7 cellular contexts compared by ENCODE assay signal in genomic region chr12:14366211-14366762, GRCh38. TPM values are rescaled to one million over a fixed set of nuclear protein-coding genes. Genes with fewer than 3 reads are reported as not detected.
DNase-seq lines count a peak whose midpoint lies in the region; ATAC-seq, FAIRE-seq and TF ChIP-seq lines count a peak whose summit lies in the region.

No MANE protein-coding gene starts in this region.

- H3K4me1 ChIP-seq in GM12878 (ENCODE audit: control insufficient read depth, insufficient read depth, low read length) (peaks cover 12% of the 10 kb centered on the region), tibial artery (peaks cover 0 to 20% (median 2%) of the 10 kb centered on the region in 4 donors)

- no peak for DNase-seq in GM10248 (ENCODE audit: extremely low spot score)
- peak; percentile 41 for DNase-seq in MV-4-11 (lab: John Stamatoyannopoulos, UW)
- DNase-seq in GM12878 (ENCODE audit: low read depth, low spot score): no peak
- no peak for DNase-seq in left colon
- no peak for DNase-seq in tibial artery
- no peak for DNase-seq in kidney tubule cell (ENCODE audit: low spot score)

- peak overlapping the region; percentile 56 for H3K4me2 ChIP-seq in GM12878 (ENCODE audit: control insufficient read depth, insufficient read depth)

- no TSS peak for BruUV-seq in GM12878 (replicated peaks; lab: Mats Ljungman, UMichigan)

- H3K27me3 ChIP-seq in GM12878 (replicated peaks in 1 of 2; ENCODE audit: control insufficient read depth in 2 of 2, insufficient read depth in 2 of 2, low read length in 1 of 2): no peaks in the 10 kb centered on the region
- H3K27me3 ChIP-seq in tibial artery: no peaks in the 10 kb centered on the region

- peak; percentile 52 for TF ChIP-seq RAD21 in GM12878 (IDR thresholded peaks at IDR 0.05; ENCODE audit: insufficient read depth, low read depth, low read length)

- intact Hi-C loops in GM12878 (cut with micrococcal nuclease; ENCODE audit: unreplicated experiment): loop anchor here (2.0 to 10.0 kb wide), 4 partner anchors 29 to 406 kb away; a partner anchor contains a TSS
- intact Hi-C loops in left colon (cut with DNase I, micrococcal nuclease): loop anchor here (2.0 to 10.0 kb wide), 2 partner anchors 101 to 107 kb away; no protein-coding TSS in a partner anchor
- intact Hi-C loops in tibial artery (cut with DNase I; ENCODE audit: low total_unique reads): no loop called here

- TF ChIP-seq EP300 in GM12878 (IDR thresholded peaks at IDR 0.05; ENCODE audit: borderline replicate concordance in 1 of 2, control insufficient read depth in 1 of 2, low read depth in 2 of 2, low read length in 2 of 2): no peak

- RAD21 ChIA-PET in GM12878 (lab: Charles Lee; ENCODE audit: unreplicated experiment): interaction anchor here (0.9 to 2.7 kb wide), 25 partner anchors 10 to 180 kb away, joined by 3 to 70 read pairs (median 5); no protein-coding TSS in a partner anchor

- H3K9me3 ChIP-seq in GM12878 (replicated peaks; ENCODE audit: control insufficient read depth, insufficient read depth, low read length): peaks cover 20% of the 10 kb centered on the region; the same call in 2 of the 3 replicates
- H3K9me3 ChIP-seq in tibial artery: no peaks in the 10 kb centered on the region

- peaks cover 49% of the 10 kb centered on the region for H3K79me2 ChIP-seq in GM12878 (ENCODE audit: control insufficient read depth, insufficient read depth, low read length)

- H3K9ac ChIP-seq in GM12878 (ENCODE audit: control insufficient read depth, insufficient read depth, low read length): peak overlapping the region; percentile 78

- no peaks in the 10 kb centered on the region for H3K36me3 ChIP-seq in GM12878 (ENCODE audit: control insufficient read depth in 2 of 2, insufficient read depth in 2 of 2, low read length in 1 of 2)
- no peaks in the 10 kb centered on the region for H3K36me3 ChIP-seq in tibial artery

- TF ChIP-seq CTCF in GM10248 (IDR thresholded peaks at IDR 0.05; ENCODE audit: control extremely low read depth, extremely low read depth, low read depth, missing control alignments): peak; percentile 37
- peak; percentile 18 to 45 (median 41); a peak in 2 of 6 replicates for TF ChIP-seq CTCF in GM12878 (IDR thresholded peaks at IDR 0.05 in 2 of 3, conservative IDR thresholded peaks at IDR 0.05 in 1 of 3; ENCODE audit: control insufficient read depth in 2 of 3, extremely low read depth in 1 of 3, insufficient read depth in 1 of 3, low read depth in 3 of 3, low read length in 3 of 3)
- peak; percentile 16 to 29 for TF ChIP-seq CTCF in tibial artery (IDR thresholded peaks at IDR 0.05)

- FAIRE-seq in GM12878 (lab: Jason Lieb, UNC): peak; percentile 31

- WGBS in GM12878 (ENCODE audit: insufficient coverage, insufficient replicate concordance, low lambda C conversion rate, missing lambda C conversion rate): 0% methylated on average over 5 of the region's 5 CpGs

- CTCF ChIA-PET in GM10248 (lab: Yijun Ruan, JAX) (interaction anchor here (0.8 to 2.4 kb wide), 18 partner anchors 12 to 144 kb away, joined by 3 to 11 read pairs (median 4); no protein-coding TSS in a partner anchor), GM12878 (lab: Yijun Ruan, JAX) (interaction anchor here (0.6 to 3.0 kb wide), 27 partner anchors 8 to 253 kb away, joined by 3 to 29 read pairs (median 4); no protein-coding TSS in a partner anchor)

- in situ Hi-C loops in GM12878 (cut with MboI): loop anchor here (5.0 kb wide), 2 partner anchors 124 to 251 kb away; no protein-coding TSS in a partner anchor

- H3K27ac ChIP-seq in GM12878 (ENCODE audit: control insufficient read depth, insufficient read depth) (peak overlapping the region; percentile 89), tibial artery (peak overlapping the region; percentile 90 to 92)

- TF ChIP-seq POLR2A in GM12878 (IDR thresholded peaks at IDR 0.05; ENCODE audit: low read depth, low read length): no peak

- no peaks in the 10 kb centered on the region for H4K20me1 ChIP-seq in GM12878 (ENCODE audit: control insufficient read depth, insufficient read depth)

- H3K4me3 ChIP-seq in GM12878 (peak overlapping the region; percentile 59), tibial artery (peak overlapping the region; percentile 65 to 71)

- ATAC-seq in GM12878: no peak
- peak; percentile 25 for ATAC-seq in left colon
- ATAC-seq in GM18867 (IDR thresholded peaks at IDR 0.05; ENCODE audit: unreplicated experiment): no peak

- SMC1A ChIA-PET in GM12878 (lab: Charles Lee; ENCODE audit: uncharacterized antibody, unreplicated experiment): interaction anchor here (0.8 to 3.9 kb wide), 25 partner anchors 20 to 1388 kb away, joined by 3 to 64 read pairs (median 4); no protein-coding TSS in a partner anchor

- POLR2A ChIA-PET in GM10248 (lab: Yijun Ruan, JAX) (interaction anchor here (0.9 to 1.4 kb wide), 6 partner anchors 18 to 403 kb away, joined by 3 to 7 read pairs (median 4); no protein-coding TSS in a partner anchor), GM12878 (lab: Charles Lee) (interaction anchor here (0.8 to 2.6 kb wide), 12 partner anchors 8 to 403 kb away, joined by 3 to 31 read pairs (median 4); no protein-coding TSS in a partner anchor)

- peak overlapping the region; percentile 49 for H2AFZ ChIP-seq in GM12878 (ENCODE audit: control insufficient read depth, low read depth, low read length)

TF ChIP-seq in GM12878, 131 proteins besides CTCF, POLR2A, EP300 and RAD21 (continues in another document):
- TF ChIP-seq FOXM1 (IDR thresholded peaks at IDR 0.05; ENCODE audit: low read depth, low read length) (no peak), CUX1 (IDR thresholded peaks at IDR 0.05; ENCODE audit: insufficient replicate concordance, low read depth, low read length) (peak; percentile 20), FOXK2 (IDR thresholded peaks at IDR 0.05) (no peak), ATF7 (IDR thresholded peaks at IDR 0.05; ENCODE audit: low read depth) (no peak), CHD4 (IDR thresholded peaks at IDR 0.05) (no peak)

RNA-seq across cellular contexts. Expression of gene ATF7IP, which starts 0.8 kb away (rescaled TPM):
- total RNA-seq in GM12878 (2013; cell fraction: nucleolus; rRNA removed): 252 TPM in 2 replicates
- total RNA-seq in GM12878 (2014; rRNA removed) (27.8 and 34.7 TPM in 2 replicates), GM12878 (2014; rRNA removed; fragmentation: Illumina TruSeq; extraction: Trizol) (44.0 and 47.4 TPM in 2 replicates), GM12878 (2021) (60.7 and 66.6 TPM in 2 replicates), left colon (10 to 100 TPM; 42.9 to 46.3 TPM)
- 10.0 TPM for polyA plus RNA-seq in GM12878 (2011; ENCODE audit: low read depth)
- polyA plus RNA-seq in GM12878 (2011; rRNA removed) (19.6 and 25.2 TPM in 2 replicates), GM12878 (2014; fragmentation: Illumina TruSeq; extraction: Trizol) (31.9 and 39.3 TPM in 2 replicates), GM12878 (2014; fragmentation: Nextera tagmentation; extraction: Ambion mirVana) (1 to 10 TPM; 6.2 to 8.1 TPM), GM12878 (2014; rRNA removed) (14.7 and 15.1 TPM in 2 replicates), GM12878 (2016; fragmentation: Nextera tagmentation; extraction: Ambion mirVana) (10 to 100 TPM; 30.7 to 33.0 TPM)
- 15.2 and 23.1 TPM in 2 replicates for polyA plus RNA-seq in GM12878 (2011; cell fraction: cytosol; rRNA removed)
- polyA plus RNA-seq in GM12878 (2011; cell fraction: nucleus; rRNA removed): 26.1 and 31.8 TPM in 2 replicates
- 12.7 and 12.8 TPM in 2 replicates for polyA plus RNA-seq in GM12878 (2012)
- 69.3 and 72.3 TPM in 2 replicates for polyA minus RNA-seq in GM12878 (2011; rRNA and poly(A)+ RNA removed)
- 30.3 and 30.6 TPM in 2 replicates for polyA minus RNA-seq in GM12878 (2011; cell fraction: cytosol; rRNA and poly(A)+ RNA removed)
- 51.4 and 78.9 TPM in 2 replicates for polyA minus RNA-seq in GM12878 (2011; cell fraction: nucleus; rRNA and poly(A)+ RNA removed)
